Comparison of ENCODE assay signal across 28 cellular contexts in the genomic region with DNA sequence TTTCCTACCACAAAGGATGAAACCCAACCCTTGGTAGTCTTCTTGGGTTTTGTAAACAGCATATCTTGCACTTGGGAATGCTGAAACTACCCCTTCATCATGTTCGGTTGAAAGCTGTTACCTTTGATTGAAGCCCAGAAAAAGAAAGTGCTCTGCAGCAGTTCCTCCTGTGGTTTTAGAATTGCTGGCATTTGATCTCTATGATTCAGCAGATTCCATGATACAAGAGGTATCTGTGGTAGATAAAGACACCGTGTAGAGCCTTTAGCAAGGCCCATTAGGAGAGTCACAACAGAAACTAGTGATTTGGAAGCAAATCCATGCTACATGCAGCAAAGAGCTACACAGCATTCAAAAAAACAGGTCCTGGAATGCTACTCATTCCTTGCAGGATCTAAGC.
DNase-seq lines count a peak whose midpoint lies in the region; ATAC-seq, FAIRE-seq and TF ChIP-seq lines count a peak whose summit lies in the region.
"Had no signal": no experiment of that assay in that cellular context is flagged by ENCODE, and none has a peak within 500 bp of the region (broad histone marks: within the 10 kb centered on the region; RNA-seq: fewer than 3 reads in every experiment).

No MANE protein-coding gene starts in this region.

- peak overlapping the region; percentile 30; the same call in 1 of the 2 replicates for H3K4me2 ChIP-seq in IMR-90 (ENCODE audit: low read depth, low read length)
- H3K4me2 ChIP-seq: neural progenitor cell had no signal

- CTCF ChIA-PET in IMR-90 (lab: Yijun Ruan, JAX): no interaction called here

- no peaks in the 10 kb centered on the region for H4K20me1 ChIP-seq in IMR-90 (ENCODE audit: insufficient read depth, low read length)

- BruUV-seq in IMR-90 (replicated peaks; lab: Mats Ljungman, UMichigan): no TSS peak

- TF ChIP-seq POLR2A in IMR-90 (IDR thresholded peaks at IDR 0.05; ENCODE audit: low read depth, low read length) (no peak), GM18505 (IDR thresholded peaks at IDR 0.05; ENCODE audit: borderline replicate concordance, extremely low read depth, insufficient read depth, insufficient read length) (no peak)

- H3K18ac ChIP-seq in IMR-90 (ENCODE audit: low read depth, low read length): no peak overlapping the region

- no peak overlapping the region for H3K4ac ChIP-seq in IMR-90 (ENCODE audit: low read depth, low read length)

- no peak overlapping the region for H2AK5ac ChIP-seq in IMR-90 (ENCODE audit: low read depth, low read length)

- H3K36me3 ChIP-seq in IMR-90 (ENCODE audit: control insufficient read depth, insufficient read depth, low read length): no peaks in the 10 kb centered on the region
- H3K36me3 ChIP-seq in bronchial epithelial cell (ENCODE audit: control insufficient read depth, insufficient read depth, low read length): no peaks in the 10 kb centered on the region
- H3K36me3 ChIP-seq in upper lobe of right lung: no peaks in the 10 kb centered on the region
- H3K36me3 ChIP-seq: BE2C, breast epithelium, gastrocnemius medialis, left ventricle myocardium inferior, neural progenitor cell had no signal

- in situ Hi-C loops in IMR-90 (cut with MboI; ENCODE audit: low sequenced_read_pairs): no loop called here

- no peaks in the 10 kb centered on the region for H3K9me1 ChIP-seq in IMR-90 (ENCODE audit: insufficient read depth, low read length)

- no peaks in the 10 kb centered on the region for H3K79me1 ChIP-seq in IMR-90 (ENCODE audit: low read depth in 1 of 2, low read length in 2 of 2)

- no peak overlapping the region for H2AFZ ChIP-seq in IMR-90 (replicated peaks; ENCODE audit: low read length, poor library complexity)
- H2AFZ ChIP-seq: neural progenitor cell had no signal

- H3K4me3 ChIP-seq in IMR-90 (ENCODE audit: insufficient read depth, low read depth, low read length) (no peak overlapping the region), bronchial epithelial cell (ENCODE audit: low read depth, low read length) (no peak overlapping the region), upper lobe of right lung (no peak overlapping the region)
- H3K4me3 ChIP-seq: breast epithelium, gastrocnemius medialis, left ventricle myocardium inferior, mucosa of descending colon, neural progenitor cell, psoas muscle, SK-N-MC had no signal

- dilution Hi-C loops in IMR-90 (cut with HindIII; ENCODE audit: low sequenced_read_pairs, unreplicated experiment): no loop called here

- H3K9ac ChIP-seq in IMR-90 (ENCODE audit: low read depth, low read length): no peak overlapping the region
- H3K9ac ChIP-seq: neural progenitor cell had no signal

- H2BK20ac ChIP-seq in IMR-90 (ENCODE audit: low read depth, low read length): no peak overlapping the region

- H3K56ac ChIP-seq in IMR-90 (ENCODE audit: extremely low read depth, insufficient read depth, low read length): no peak overlapping the region

- H2BK120ac ChIP-seq in IMR-90 (ENCODE audit: low read depth, low read length): no peak overlapping the region

- no peak for FAIRE-seq in bronchial epithelial cell (lab: Jason Lieb, UNC)
- FAIRE-seq: D721Med, GM12891, small intestine had no signal

- H3K14ac ChIP-seq in IMR-90 (replicated peaks; ENCODE audit: low read depth, low read length): no peak overlapping the region

- DNase-seq in IMR-90 (peak; percentile 72), NCI-H226 (peak; percentile 89), bronchial epithelial cell (ENCODE audit: low read depth) (peak; percentile 21), renal cortical epithelial cell (ENCODE audit: low read depth) (peak; percentile 72), upper lobe of right lung (no peak), Kasumi-1 (lab: John Stamatoyannopoulos, UW) (no peak)
- DNase-seq: activated CD4-positive, CD25-positive, alpha-beta regulatory T cell treated with anti-CD3 and anti-CD28 coated beads, Interleukin-2, amount 50 U/mL, for 72 hours; BE2C; dermis blood vessel endothelial cell; gastrocnemius medialis; KG1; left ventricle myocardium inferior; mucosa of descending colon; NCI-H1436 treated with DMSO at 0.1 percent for 48 hours; NCI-H2171 treated with DMSO at 0.1 percent for 48 hours; NCI-H774; psoas muscle; small intestine; stimulated activated CD4-positive, alpha-beta T cell treated with anti-CD3 and anti-CD28 coated beads, Interleukin-4, amount 100 ng/mL, for 4 hours had no signal

- POLR2A ChIA-PET in IMR-90 (lab: Charles Lee; ENCODE audit: unreplicated experiment): no interaction called here

- H4K5ac ChIP-seq in IMR-90 (ENCODE audit: low read depth, low read length): no peak overlapping the region

- no peak for TF ChIP-seq RAD21 in IMR-90 (IDR thresholded peaks at IDR 0.05; ENCODE audit: low read length)

- H4K8ac ChIP-seq in IMR-90 (ENCODE audit: low read depth in 2 of 2, low read length in 2 of 2): no peak overlapping the region

- no peak overlapping the region for H2BK5ac ChIP-seq in IMR-90 (ENCODE audit: low read depth, low read length, poor library complexity, severe bottlenecking)

- intact Hi-C loops in IMR-90 (cut with micrococcal nuclease) (no loop called here), upper lobe of right lung (cut with DNase I) (no loop called here)

- H3K4me1 ChIP-seq in IMR-90 (ENCODE audit: control insufficient read depth, insufficient read depth, low read length) (peaks cover 3% of the 10 kb centered on the region; the same call in 1 of the 2 replicates), upper lobe of right lung (no peaks in the 10 kb centered on the region)
- H3K4me1 ChIP-seq: breast epithelium, gastrocnemius medialis, left ventricle myocardium inferior, psoas muscle had no signal

- H2BK15ac ChIP-seq in IMR-90 (ENCODE audit: low read depth, low read length): no peak overlapping the region

- no peak overlapping the region for H3K23ac ChIP-seq in IMR-90 (ENCODE audit: low read depth, low read length)

- ATAC-seq in IMR-90 (ENCODE audit: low read depth): peak; percentile 29; the same call in 1 of the 2 replicates
- ATAC-seq in GM18909 (IDR thresholded peaks at IDR 0.05; ENCODE audit: poor library complexity, unreplicated experiment): no peak
- ATAC-seq in upper lobe of right lung: no peak
- no peak for ATAC-seq in GM18505 (IDR thresholded peaks at IDR 0.05; ENCODE audit: unreplicated experiment)
- ATAC-seq: activated naive CD4-positive, alpha-beta T cell treated with anti-CD3 and anti-CD28 coated beads, Interleukin-2, amount 50 U/mL, for 72 hours; gastrocnemius medialis; mucosa of descending colon; Panc1; psoas muscle had no signal

- H3K27me3 ChIP-seq in IMR-90 (ENCODE audit: control insufficient read depth, insufficient read depth, low read length): peaks cover 4% of the 10 kb centered on the region; the same call in 1 of the 2 replicates
- no peaks in the 10 kb centered on the region for H3K27me3 ChIP-seq in bronchial epithelial cell (ENCODE audit: control insufficient read depth, insufficient read depth, low read length)
- no peaks in the 10 kb centered on the region for H3K27me3 ChIP-seq in upper lobe of right lung
- H3K27me3 ChIP-seq: BE2C, breast epithelium, gastrocnemius medialis, neural progenitor cell had no signal

- H3K27ac ChIP-seq in IMR-90 (ENCODE audit: insufficient read depth, low read length) (no peak overlapping the region), upper lobe of right lung (no peak overlapping the region)
- H3K27ac ChIP-seq: breast epithelium, gastrocnemius medialis, left ventricle myocardium inferior, neural progenitor cell, psoas muscle, SK-N-MC had no signal

- 80% methylated on average over 1 of the region's 2 CpGs; no CpG with 5 or more reads in 1 of the 2 experiments for WGBS in IMR-90 (ENCODE audit: extremely low coverage in 2 of 2, insufficient read length in 1 of 2), 2 experiments

- no peaks in the 10 kb centered on the region for H3K9me3 ChIP-seq in IMR-90 (ENCODE audit: control insufficient read depth, insufficient read depth, low read length)
- no peaks in the 10 kb centered on the region for H3K9me3 ChIP-seq in upper lobe of right lung
- H3K9me3 ChIP-seq: BE2C, breast epithelium, gastrocnemius medialis, left ventricle myocardium inferior, mucosa of descending colon, psoas muscle had no signal

- no peak overlapping the region for H4K91ac ChIP-seq in IMR-90 (ENCODE audit: insufficient read depth, low read depth, low read length)

- H2AK9ac ChIP-seq in IMR-90 (replicated peaks; ENCODE audit: low read depth, low read length, poor library complexity): no peak overlapping the region

- TF ChIP-seq CTCF in IMR-90 (conservative IDR thresholded peaks at IDR 0.05; ENCODE audit: low read depth, low read length) (no peak), bronchial epithelial cell (IDR thresholded peaks at IDR 0.05; ENCODE audit: insufficient read depth, low read length, severe bottlenecking) (no peak), upper lobe of right lung (IDR thresholded peaks at IDR 0.05) (no peak)

TF ChIP-seq in IMR-90, 13 proteins besides CTCF, POLR2A, EP300 and RAD21 (continues in another document):
- TF ChIP-seq CHD1 (IDR thresholded peaks at IDR 0.05; ENCODE audit: low read depth, low read length) (no peak), MAZ (IDR thresholded peaks at IDR 0.05; ENCODE audit: borderline replicate concordance, low read depth, low read length) (no peak), MAFK (IDR thresholded peaks at IDR 0.05; ENCODE audit: low read depth, low read length) (peak; percentile 37; the same call in 1 of the 2 replicates), NFE2L2 (IDR thresholded peaks at IDR 0.05; ENCODE audit: low read depth, low read length) (peak; percentile 68; the same call in 1 of the 2 replicates), FOS (IDR thresholded peaks at IDR 0.05; ENCODE audit: low read depth, low read length) (no peak), MXI1 (IDR thresholded peaks at IDR 0.05; ENCODE audit: borderline replicate concordance, low read depth, low read length) (no peak), RCOR1 (IDR thresholded peaks at IDR 0.05; ENCODE audit: insufficient replicate concordance, low read length) (no peak)
- TF ChIP-seq, protein P1, sequence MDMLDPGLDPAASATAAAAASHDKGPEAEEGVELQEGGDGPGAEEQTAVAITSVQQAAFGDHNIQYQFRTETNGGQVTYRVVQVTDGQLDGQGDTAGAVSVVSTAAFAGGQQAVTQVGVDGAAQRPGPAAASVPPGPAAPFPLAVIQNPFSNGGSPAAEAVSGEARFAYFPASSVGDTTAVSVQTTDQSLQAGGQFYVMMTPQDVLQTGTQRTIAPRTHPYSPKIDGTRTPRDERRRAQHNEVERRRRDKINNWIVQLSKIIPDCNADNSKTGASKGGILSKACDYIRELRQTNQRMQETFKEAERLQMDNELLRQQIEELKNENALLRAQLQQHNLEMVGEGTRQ (IDR thresholded peaks at IDR 0.05; ENCODE audit: low read depth, low read length): no peak

Comparison
In these comparisons a context has a peak if more than half of its experiments do, and no peak if none do; other contexts are left out.
1. DNase-seq: peak in IMR-90 (single experiment), NCI-H226 (single experiment), bronchial epithelial cell (single experiment) and renal cortical epithelial cell (single experiment); none in upper lobe of right lung (single experiment) and Kasumi-1 (0 of 2).